In genomic region chr15:93424131-93424530, GRCh38 we compare ENCODE assay signal across 7 cellular contexts.
"Had no signal": no experiment of that assay in that cellular context is flagged by ENCODE, and none has a peak within 500 bp of the region (broad histone marks: within the 10 kb centered on the region; RNA-seq: fewer than 3 reads in every experiment).

No MANE protein-coding gene starts in this region.

- H3K4me3 ChIP-seq: GM23338, HAP-1 had no signal

- H3K4me3 Mint-ChIP-seq: GM23338, HFFc6, IgD-negative memory B cell had no signal

- H3K27ac ChIP-seq: HL-60 had no signal

- ATAC-seq: GM23338, HCT116, HepG2 had no signal

- H3K36me3 ChIP-seq: HAP-1 had no signal

- H3K4me1 ChIP-seq: HAP-1 had no signal

- H3K9me3 ChIP-seq: HAP-1 had no signal

- H3K27ac Mint-ChIP-seq: GM23338, HFFc6, IgD-negative memory B cell had no signal

- H3K27me3 Mint-ChIP-seq: IgD-negative memory B cell had no signal

- DNase-seq: HFFc6 had no signal
